In the genomic region with DNA sequence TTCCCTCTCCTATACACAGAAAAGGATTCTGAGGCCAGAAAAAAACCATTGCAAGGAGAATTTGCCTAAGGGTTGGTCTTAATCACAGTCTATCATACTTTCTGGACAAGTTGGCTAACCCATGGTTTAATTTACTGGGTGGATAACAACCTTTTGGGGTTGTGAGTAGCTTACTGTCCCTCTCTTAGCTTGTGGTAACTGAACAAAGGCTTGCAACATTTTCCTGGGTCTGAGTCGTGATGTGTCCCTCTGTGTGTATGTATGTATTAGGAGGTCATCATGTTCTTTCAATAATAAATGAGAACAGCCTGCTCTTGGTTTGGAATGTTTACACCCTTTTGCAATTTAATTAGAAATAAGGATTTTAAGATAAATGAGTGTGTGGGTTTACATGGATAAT, we compare ENCODE assay signal across 20 cellular contexts. TPM values are rescaled to one million over a fixed set of nuclear protein-coding genes. Genes with fewer than 3 reads are reported as not detected.
DNase-seq lines count a peak whose midpoint lies in the region; ATAC-seq and TF ChIP-seq lines count a peak whose summit lies in the region.
"Had no signal": no experiment of that assay in that cellular context is flagged by ENCODE, and none has a peak within 500 bp of the region (broad histone marks: within the 10 kb centered on the region; RNA-seq: fewer than 3 reads in every experiment).

No MANE protein-coding gene starts in this region.

- no peaks in the 10 kb centered on the region for H3K79me2 ChIP-seq in mesendoderm (ENCODE audit: control insufficient read depth, insufficient read depth, low read length)

- no peaks in the 10 kb centered on the region for H3K27me3 ChIP-seq in tibial artery
- no peaks in the 10 kb centered on the region for H3K27me3 ChIP-seq in mesendoderm (ENCODE audit: insufficient read depth, low read length, poor library complexity)

- no peak overlapping the region for H2BK15ac ChIP-seq in mesendoderm (replicated peaks; ENCODE audit: low read depth)

- H2BK120ac ChIP-seq in mesendoderm (ENCODE audit: low read depth, low read length), result no peak overlapping the region

- intact Hi-C loops in tibial artery (cut with DNase I; ENCODE audit: low total_unique reads), result no loop called here

- no peak overlapping the region for H2BK5ac ChIP-seq in mesendoderm (ENCODE audit: low read length)

- H4K8ac ChIP-seq in mesendoderm (ENCODE audit: low read depth, low read length), result no peak overlapping the region

- WGBS in mesendoderm (ENCODE audit: extremely low coverage, insufficient coverage, low lambda C conversion rate), result no CpG with 5 or more reads among the region's 1 CpG

- H3K4ac ChIP-seq in mesendoderm (ENCODE audit: low read depth, low read length), result no peak overlapping the region

- peak; percentile 13 for DNase-seq in HT1080 (ENCODE audit: low read depth)
- DNase-seq in kidney tubule cell (ENCODE audit: low spot score), result peak; percentile 41
- DNase-seq in retina, result peak; percentile 9
- no peak for DNase-seq in tibial artery
- DNase-seq in mesendoderm, result no peak
- DNase-seq: AML-193; Caco-2; CD4-positive, alpha-beta T cell; DMS153; DND-41; EL; GOT3; H7; HFFc6; KG1 had no signal

- H2AK5ac ChIP-seq in mesendoderm (ENCODE audit: low read length), result no peak overlapping the region

- no peak overlapping the region for H3K9ac ChIP-seq in mesendoderm (ENCODE audit: low read length)

- H3K4me1 ChIP-seq in tibial artery (no peaks in the 10 kb centered on the region), mesendoderm (ENCODE audit: control insufficient read depth, low read depth, low read length) (no peaks in the 10 kb centered on the region)
- H3K4me1 ChIP-seq: Caco-2 had no signal

- TF ChIP-seq CTCF in tibial artery (IDR thresholded peaks at IDR 0.05), result no peak

- H3K18ac ChIP-seq in mesendoderm (ENCODE audit: low read length), result no peak overlapping the region

- no peak for ATAC-seq in HG02571 (IDR thresholded peaks at IDR 0.05; ENCODE audit: unreplicated experiment)
- ATAC-seq: GM12878, HCT116 had no signal

- H3K36me3 ChIP-seq in tibial artery, result no peaks in the 10 kb centered on the region
- no peaks in the 10 kb centered on the region for H3K36me3 ChIP-seq in mesendoderm (ENCODE audit: control insufficient read depth, insufficient read depth, low read length)

- H3K56ac ChIP-seq in mesendoderm (ENCODE audit: low read length), result no peak overlapping the region

- no peak overlapping the region for H4K5ac ChIP-seq in mesendoderm (ENCODE audit: low read length)

- no peak overlapping the region for H3K27ac ChIP-seq in tibial artery
- no peak overlapping the region for H3K27ac ChIP-seq in mesendoderm (ENCODE audit: low read depth, low read length)
- H3K27ac ChIP-seq: C4-2B had no signal

- H3K4me2 ChIP-seq in mesendoderm (ENCODE audit: low read length), result no peak overlapping the region

- H3K79me1 ChIP-seq in mesendoderm (ENCODE audit: low read length), result no peaks in the 10 kb centered on the region

- H3K4me3 ChIP-seq in tibial artery (no peak overlapping the region), mesendoderm (ENCODE audit: low read length) (no peak overlapping the region)
- H3K4me3 ChIP-seq: GM12878 had no signal

- H3K23ac ChIP-seq in mesendoderm (ENCODE audit: low read length), result no peak overlapping the region

- H3K9me3 ChIP-seq in tibial artery, result no peaks in the 10 kb centered on the region
- H3K9me3 ChIP-seq: Caco-2 had no signal

RNA-seq across cellular contexts. Expression of a gene that starts 36.7 kb away (rescaled TPM):
- total RNA-seq in HT1080 (2014; rRNA removed; shearing (Covaris generic)), result 3.0 TPM in 2 replicates
- 1.8 and 2.7 TPM in 2 replicates for polyA plus RNA-seq in HT1080 (2015; cell fraction: cytosol; rRNA removed)
- polyA plus RNA-seq in HT1080 (2015; cell fraction: nucleus; rRNA removed), result 4.4 and 5.2 TPM in 2 replicates
- polyA plus RNA-seq in mesendoderm (2013, experiment 1 of 2), result 0.49 TPM
- polyA plus RNA-seq in mesendoderm (2013, experiment 2 of 2), result 0.59 TPM
- total RNA-seq: CD4-positive, alpha-beta T cell; G401; GM12878 had no signal

Comparison
In these comparisons a context has a peak if more than half of its experiments do, and no peak if none do; other contexts are left out.
1. DNase-seq: peak in HT1080 (single experiment), kidney tubule cell (single experiment) and retina (single experiment); none in tibial artery (0 of 2) and mesendoderm (single experiment).